In the genomic region with DNA sequence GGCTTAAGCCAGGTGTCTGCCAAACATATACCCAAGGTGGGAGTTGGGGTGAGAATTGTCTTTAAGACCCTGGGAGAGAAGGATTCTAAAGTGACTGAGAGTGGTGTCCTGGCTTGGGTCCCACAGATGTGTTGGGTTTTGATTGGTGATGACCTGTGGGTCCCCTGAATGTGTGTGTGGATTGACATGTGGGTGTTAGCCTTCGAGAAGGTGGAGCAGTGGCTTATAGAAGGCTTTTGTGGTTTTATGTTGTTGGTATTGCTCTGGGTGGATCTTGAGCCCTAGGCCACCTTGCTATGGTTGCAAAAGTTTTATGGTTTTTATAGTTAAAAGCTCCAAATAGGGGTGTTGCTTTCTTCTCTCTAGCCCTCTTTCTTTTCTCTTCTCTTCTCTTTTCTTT, we compare ENCODE assay signal across 25 cellular contexts. TPM values are rescaled to one million over a fixed set of nuclear protein-coding genes. Genes with fewer than 3 reads are reported as not detected.
A peak's percentile ranks its signal among the peaks of the same experiment; 100 is the strongest.
DNase-seq lines count a peak whose midpoint lies in the region; ATAC-seq and TF ChIP-seq lines count a peak whose summit lies in the region.
"Had no signal": no experiment of that assay in that cellular context is flagged by ENCODE, and none has a peak within 500 bp of the region (broad histone marks: within the 10 kb centered on the region; RNA-seq: fewer than 3 reads in every experiment).

No MANE protein-coding gene starts in this region.

- H3K4me1 ChIP-seq in CD8-positive, alpha-beta memory T cell (ENCODE audit: insufficient read depth, low read length) = peaks cover 25% of the 10 kb centered on the region
- no peaks in the 10 kb centered on the region for H3K4me1 ChIP-seq in RWPE2 (ENCODE audit: insufficient read depth, poor library complexity, severe bottlenecking)
- H3K4me1 ChIP-seq in effector memory CD4-positive, alpha-beta T cell (ENCODE audit: control insufficient read depth, insufficient read depth, low read length, poor library complexity, severe bottlenecking) = peaks cover 42% of the 10 kb centered on the region
- H3K4me1 ChIP-seq in Karpas-422 (ENCODE audit: low read length) = no peaks in the 10 kb centered on the region

- CTCF ChIA-PET in CD8-positive, alpha-beta memory T cell (lab: Charles Lee) = interaction anchor here (0.7 kb wide), 1 partner anchor 16 kb away, joined by 3 read pairs; no protein-coding TSS in a partner anchor

- no peak overlapping the region for H3K9ac ChIP-seq in Karpas-422 (ENCODE audit: low read length)

- H3K4me1 Mint-ChIP-seq in CD8-positive, alpha-beta memory T cell = peaks cover 43 to 50% (median 48%) of the 10 kb centered on the region in 3 donors
- H3K4me1 Mint-ChIP-seq in osteocyte (ENCODE audit: unreplicated experiment) = peaks cover 15% of the 10 kb centered on the region

- H3K36me3 Mint-ChIP-seq in CD8-positive, alpha-beta memory T cell = peaks cover 0 to 18% (median 4%) of the 10 kb centered on the region in 3 donors
- peaks cover 38% of the 10 kb centered on the region for H3K36me3 Mint-ChIP-seq in osteocyte (ENCODE audit: unreplicated experiment)

- H3K4me2 ChIP-seq in Karpas-422 (ENCODE audit: low read depth, low read length, poor library complexity, severe bottlenecking) = no peak overlapping the region

- no peak for ATAC-seq in RWPE2 (ENCODE audit: low read depth)
- no peak for ATAC-seq in HG03045 (IDR thresholded peaks at IDR 0.05; ENCODE audit: unreplicated experiment)
- no peak for ATAC-seq in HG03196 (IDR thresholded peaks at IDR 0.05; ENCODE audit: unreplicated experiment)
- ATAC-seq: body of pancreas, gastrocnemius medialis, K562, sciatic nerve had no signal

- no peak for TF ChIP-seq CTCF in RWPE2 (IDR thresholded peaks at IDR 0.05; ENCODE audit: poor library complexity, severe bottlenecking)
- TF ChIP-seq CTCF in osteocyte (IDR thresholded peaks at IDR 0.05) = no peak

- H3K79me2 ChIP-seq in Karpas-422 (ENCODE audit: low read length) = no peaks in the 10 kb centered on the region

- H3K4me3 ChIP-seq in CD8-positive, alpha-beta memory T cell (ENCODE audit: low read length) = no peak overlapping the region
- H3K4me3 ChIP-seq in RWPE2 (ENCODE audit: severe bottlenecking) = no peak overlapping the region
- H3K4me3 ChIP-seq in effector memory CD4-positive, alpha-beta T cell (ENCODE audit: insufficient read depth, low read depth, low read length, poor library complexity, severe bottlenecking) = no peak overlapping the region
- no peak overlapping the region for H3K4me3 ChIP-seq in Karpas-422 (ENCODE audit: low read length)
- H3K4me3 ChIP-seq: body of pancreas, gastrocnemius medialis, K562, Peyer's patch, stomach, upper lobe of left lung had no signal

- H3K27me3 ChIP-seq in CD8-positive, alpha-beta memory T cell (ENCODE audit: insufficient read depth, low read length, poor library complexity, severe bottlenecking) = no peaks in the 10 kb centered on the region
- H3K27me3 ChIP-seq in RWPE2 (ENCODE audit: insufficient read depth, poor library complexity, severe bottlenecking) (no peaks in the 10 kb centered on the region), Karpas-422 (ENCODE audit: low read length) (no peaks in the 10 kb centered on the region)
- H3K27me3 ChIP-seq in effector memory CD4-positive, alpha-beta T cell (replicated peaks; ENCODE audit: control insufficient read depth, insufficient read depth, low read length, poor library complexity, severe bottlenecking) = no peaks in the 10 kb centered on the region
- H3K27me3 ChIP-seq: body of pancreas, gastrocnemius medialis, Peyer's patch, stomach, upper lobe of left lung had no signal

- H3K9me2 ChIP-seq in Karpas-422 (replicated peaks; ENCODE audit: insufficient read depth, low read length) = no peaks in the 10 kb centered on the region

- no peaks in the 10 kb centered on the region for H3K36me3 ChIP-seq in CD8-positive, alpha-beta memory T cell (ENCODE audit: insufficient read depth, low read length)
- peaks cover 99% of the 10 kb centered on the region for H3K36me3 ChIP-seq in RWPE2 (ENCODE audit: low read depth)
- H3K36me3 ChIP-seq in effector memory CD4-positive, alpha-beta T cell (ENCODE audit: control insufficient read depth, insufficient read depth, low read length) = peaks cover 66% of the 10 kb centered on the region
- H3K36me3 ChIP-seq in Karpas-422 (ENCODE audit: insufficient read depth, low read length) = no peaks in the 10 kb centered on the region
- H3K36me3 ChIP-seq: gastrocnemius medialis had no signal

- no peaks in the 10 kb centered on the region for H3K27me3 Mint-ChIP-seq in CD8-positive, alpha-beta memory T cell
- no peaks in the 10 kb centered on the region for H3K27me3 Mint-ChIP-seq in osteocyte (ENCODE audit: unreplicated experiment)

- peak overlapping the region; percentile 0 to 89 (median 76) for H3K27ac Mint-ChIP-seq in CD8-positive, alpha-beta memory T cell
- H3K27ac Mint-ChIP-seq in osteocyte (ENCODE audit: unreplicated experiment) = peak overlapping the region; percentile 45
- H3K27ac Mint-ChIP-seq: HFFc6 had no signal

- H2AFZ ChIP-seq in Karpas-422 (ENCODE audit: low read length) = no peak overlapping the region

- POLR2A ChIA-PET in CD8-positive, alpha-beta memory T cell (lab: Charles Lee) = no interaction called here

- no peaks in the 10 kb centered on the region for H3K9me3 Mint-ChIP-seq in CD8-positive, alpha-beta memory T cell
- H3K9me3 Mint-ChIP-seq in osteocyte (ENCODE audit: unreplicated experiment) = no peaks in the 10 kb centered on the region
- H3K9me3 Mint-ChIP-seq: HFFc6 had no signal

- H4K20me1 ChIP-seq in Karpas-422 (ENCODE audit: insufficient read depth, low read depth, low read length) = no peaks in the 10 kb centered on the region

- peak overlapping the region; percentile 13 for H3K27ac ChIP-seq in CD8-positive, alpha-beta memory T cell (ENCODE audit: low read depth, low read length)
- H3K27ac ChIP-seq in RWPE2 (ENCODE audit: poor library complexity, severe bottlenecking) (no peak overlapping the region), Karpas-422 (ENCODE audit: low read length) (no peak overlapping the region)
- H3K27ac ChIP-seq in effector memory CD4-positive, alpha-beta T cell (ENCODE audit: insufficient read depth, low read length, poor library complexity, severe bottlenecking) = peak overlapping the region; percentile 5
- H3K27ac ChIP-seq: Peyer's patch, stomach, upper lobe of left lung had no signal

- H3K9me3 ChIP-seq in CD8-positive, alpha-beta memory T cell (ENCODE audit: low read length) = no peaks in the 10 kb centered on the region
- H3K9me3 ChIP-seq in RWPE2 (ENCODE audit: severe bottlenecking) = no peaks in the 10 kb centered on the region
- H3K9me3 ChIP-seq in effector memory CD4-positive, alpha-beta T cell (ENCODE audit: control insufficient read depth, low read length) = no peaks in the 10 kb centered on the region
- H3K9me3 ChIP-seq in Karpas-422 (ENCODE audit: low read length) = no peaks in the 10 kb centered on the region
- H3K9me3 ChIP-seq: body of pancreas, gastrocnemius medialis, Peyer's patch, stomach, upper lobe of left lung had no signal

- H3K4me3 Mint-ChIP-seq in CD8-positive, alpha-beta memory T cell = peak overlapping the region in 5 of 7 donors; percentile 0 to 33 (median 19)
- no peak overlapping the region for H3K4me3 Mint-ChIP-seq in osteocyte (ENCODE audit: unreplicated experiment)
- H3K4me3 Mint-ChIP-seq: HFFc6 had no signal

- no peak for DNase-seq in CD8-positive, alpha-beta memory T cell
- peak; percentile 10 for DNase-seq in RWPE2 (ENCODE audit: low spot score)
- no peak for DNase-seq in effector memory CD4-positive, alpha-beta T cell
- DNase-seq in osteocyte (ENCODE audit: extremely low spot score, unreplicated experiment) = no peak
- DNase-seq in activated naive CD4-positive, alpha-beta T cell treated with Interleukin-2 at 50 U/mL for 16 hours = no peak
- no peak for DNase-seq in Karpas-422
- DNase-seq: activated gamma-delta T cell treated with Interleukin-2 at 50 U/mL for 16 hours; body of pancreas; gastrocnemius medialis; GDM1; HFFc6; hippocampal formation; midbrain; MM.1S; NCI-H1436; NCI-H524; NK-92 treated with Interleukin-12 subunit alpha and Interleukin-12 subunit beta, amount 100 ng/mL, for 24 hours; stimulated activated CD4-positive, alpha-beta T cell treated with anti-CD3 and anti-CD28 coated beads, Interleukin-15, amount 100 ng/mL, for 24 hours; stomach; upper lobe of left lung had no signal

RNA-seq across cellular contexts. Expression of a gene that starts 29.7 kb away (rescaled TPM):
- total RNA-seq in CD8-positive, alpha-beta memory T cell = 1 to 10 TPM; 4.9 to 5.0 TPM
- 61.1 TPM for polyA plus RNA-seq in CD8-positive, alpha-beta memory T cell
- total RNA-seq in osteocyte = 96.3 and 98.3 TPM in 2 replicates
- not detected in 2 replicates for total RNA-seq in Karpas-422 (2014; rRNA removed; shearing (Covaris generic); ENCODE audit: low replicate concordance)

Comparison
In these comparisons a context has a peak if more than half of its experiments do, and no peak if none do; other contexts are left out.
1. H3K27ac ChIP-seq: peak in CD8-positive, alpha-beta memory T cell (single experiment) and effector memory CD4-positive, alpha-beta T cell (single experiment); none in RWPE2 (single experiment) and Karpas-422 (single experiment).
2. RNA of a gene that starts 29.7 kb away (total RNA-seq): 96.3 to 98.3 TPM in osteocyte; 4.9 to 5.0 TPM in CD8-positive, alpha-beta memory T cell and not detected in Karpas-422; every median in the first group is over 10 times any median in the second.